ENCODE assay signal across 1 cellular context in genomic region chr17:59841667-59842263, GRCh38.
TF ChIP-seq lines count a peak whose summit lies in the region.

No MANE protein-coding gene starts in this region.

TF ChIP-seq in IMR-90, 13 proteins besides CTCF, POLR2A, EP300 and RAD21:
- TF ChIP-seq MAFK (IDR thresholded peaks at IDR 0.05; ENCODE audit: low read depth, low read length) (peak; percentile 71), CHD1 (IDR thresholded peaks at IDR 0.05; ENCODE audit: low read depth, low read length) (peak; percentile 88; the same call in 1 of the 2 replicates)
